In genomic region chr1:161092621-161093028, GRCh38 we compare ENCODE assay signal across 10 cellular contexts. TPM values are rescaled to one million over a fixed set of nuclear protein-coding genes. Genes with fewer than 3 reads are reported as not detected.
DNase-seq lines count a peak whose midpoint lies in the region; ATAC-seq, FAIRE-seq and TF ChIP-seq lines count a peak whose summit lies in the region.
"Had no signal": no experiment of that assay in that cellular context is flagged by ENCODE, and none has a peak within 500 bp of the region (broad histone marks: within the 10 kb centered on the region; RNA-seq: fewer than 3 reads in every experiment).

No MANE protein-coding gene starts in this region.

- peak overlapping the region; percentile 19 to 97 (median 72) for H3K27ac ChIP-seq in esophagus squamous epithelium
- H3K27ac ChIP-seq in suprapubic skin: peak overlapping the region; percentile 52
- H3K27ac ChIP-seq in HepG2 (ENCODE audit: extremely low read length, insufficient read depth, low read length): no peak overlapping the region

- H3K27me3 ChIP-seq in esophagus squamous epithelium (no peaks in the 10 kb centered on the region), suprapubic skin (no peaks in the 10 kb centered on the region), HepG2 (ENCODE audit: control insufficient read depth in 1 of 2, insufficient read depth in 2 of 2, low read length in 2 of 2) (peaks cover 3 to 29% of the 10 kb centered on the region in 2 experiments; a peak in 3 of 5 replicates)

- TF ChIP-seq POLR2A in esophagus squamous epithelium (IDR thresholded peaks at IDR 0.05): no peak
- no peak for TF ChIP-seq POLR2A in suprapubic skin (IDR thresholded peaks at IDR 0.05)
- no peak for TF ChIP-seq POLR2A in HepG2 (IDR thresholded peaks at IDR 0.05; ENCODE audit: insufficient read depth in 1 of 2, low read depth in 2 of 2, low read length in 2 of 2)

- TF ChIP-seq RAD21 in HepG2 (CRISPR knock-in tag; IDR thresholded peaks at IDR 0.05): no peak

- H3K36me3 ChIP-seq in esophagus squamous epithelium: no peaks in the 10 kb centered on the region
- H3K36me3 ChIP-seq in suprapubic skin: no peaks in the 10 kb centered on the region
- H3K36me3 ChIP-seq in HepG2 (replicated peaks in 1 of 2; ENCODE audit: control insufficient read depth in 1 of 2, insufficient read depth in 2 of 2, low read length in 2 of 2): no peaks in the 10 kb centered on the region

- H3K9ac ChIP-seq in HepG2 (ENCODE audit: insufficient read depth, low read depth, low read length): no peak overlapping the region

- TF ChIP-seq CTCF in natural killer cell (IDR thresholded peaks at IDR 0.05) (no peak), esophagus squamous epithelium (IDR thresholded peaks at IDR 0.05) (no peak), suprapubic skin (IDR thresholded peaks at IDR 0.05) (no peak), HepG2 (CRISPR knock-in tag; IDR thresholded peaks at IDR 0.05) (no peak)

- H3K4me3 ChIP-seq in esophagus squamous epithelium (no peak overlapping the region), suprapubic skin (no peak overlapping the region), HepG2 (replicated peaks in 1 of 3; ENCODE audit: insufficient read depth in 1 of 3, low read depth in 2 of 3, low read length in 3 of 3) (no peak overlapping the region)

- 42 to 46% methylated on average over 3 of the region's 3 CpGs for WGBS in esophagus squamous epithelium, 2 donors
- WGBS in suprapubic skin: 56% methylated on average over 3 of the region's 3 CpGs
- 27% methylated on average over 3 of the region's 3 CpGs for WGBS in HepG2 (ENCODE audit: low lambda C conversion rate)

- ATAC-seq in natural killer cell treated with Interleukin-12 subunit alpha and Interleukin-12 subunit beta and Interleukin-15 and Interleukin-18, amount 100 ng/mL, for 72 hours: peak; percentile 82 to 84
- ATAC-seq in natural killer cell: no peak
- ATAC-seq in activated CD8-positive, alpha-beta T cell treated with anti-CD3 and anti-CD28 coated beads, Interleukin-2, amount 10 ng/mL, durations not matched to agents 7 days and 5 days: peak; percentile 33
- no peak for ATAC-seq in HepG2

- H3K4me2 ChIP-seq in HepG2 (ENCODE audit: low read depth, low read length): no peak overlapping the region

- no peaks in the 10 kb centered on the region for H4K20me1 ChIP-seq in HepG2 (ENCODE audit: insufficient read depth, low read length)

- H3K79me2 ChIP-seq in HepG2 (ENCODE audit: insufficient read depth, low read length): no peaks in the 10 kb centered on the region

- intact Hi-C loops in natural killer cell (cut with micrococcal nuclease) (no loop called here), esophagus squamous epithelium (cut with DNase I) (loop anchor here (10.0 kb wide), 1 partner anchor 58 kb away; the partner anchor contains the start of gene TSTD1), HepG2 (cut with micrococcal nuclease; ENCODE audit: unreplicated experiment) (no loop called here)

- H3K27me3 Mint-ChIP-seq in natural killer cell treated with Interleukin-12 subunit alpha and Interleukin-12 subunit beta and Interleukin-15 and Interleukin-18, amount 100 ng/mL, for 72 hours: no peaks in the 10 kb centered on the region
- H3K27me3 Mint-ChIP-seq in natural killer cell (ENCODE audit: low read depth in 2 of 2): peaks cover 0 to 10% of the 10 kb centered on the region in 2 donors
- H3K27me3 Mint-ChIP-seq in activated CD8-positive, alpha-beta T cell treated with anti-CD3 and anti-CD28 coated beads, Interleukin-2, amount 10 ng/mL, durations not matched to agents 7 days and 5 days (ENCODE audit: low read depth): peaks cover 2% of the 10 kb centered on the region

- no TSS peak for BruUV-seq in HepG2 (replicated peaks; lab: Mats Ljungman, UMichigan)

- H3K9me3 ChIP-seq in esophagus squamous epithelium (no peaks in the 10 kb centered on the region), suprapubic skin (no peaks in the 10 kb centered on the region), HepG2 (ENCODE audit: low read length) (no peaks in the 10 kb centered on the region)

- CTCF ChIA-PET in activated CD8-positive, alpha-beta T cell treated with anti-CD3 and anti-CD28 coated beads, Interleukin-2, amount 10 ng/mL, durations not matched to agents 7 days and 5 days (lab: Charles Lee): interaction anchor here (0.9 to 9.8 kb wide), 6 partner anchors 20 to 138 kb away, joined by 3 to 292 read pairs (median 5); partner anchors contain the start of genes ARHGAP30, ITLN2, NIT1 and PFDN2
- CTCF ChIA-PET in HepG2 (lab: Yijun Ruan, JAX; ENCODE audit: low intra/inter-chr PET ratio, low total read pairs): no interaction called here

- in situ Hi-C loops in HepG2 (cut with HindIII; ENCODE audit: extremely low pct_ligation_motif_present, low pct_unique_long_range_greater_than_20kb): loop anchor here (10.0 kb wide), 1 partner anchor 98 kb away; no protein-coding TSS in a partner anchor

- no peak for DNase-seq in natural killer cell treated with Interleukin-12 subunit alpha and Interleukin-12 subunit beta and Interleukin-15 and Interleukin-18, amount 100 ng/mL, for 72 hours (ENCODE audit: low spot score)
- DNase-seq in natural killer cell: no peak
- no peak for DNase-seq in activated CD8-positive, alpha-beta T cell treated with anti-CD3 and anti-CD28 coated beads, Interleukin-2, amount 10 ng/mL, durations not matched to agents 7 days and 5 days
- no peak for DNase-seq in esophagus squamous epithelium (lab: John Stamatoyannopoulos, UW)
- DNase-seq in suprapubic skin (ENCODE audit: low spot score in 2 of 2): no peak
- no peak for DNase-seq in NOMO-1 (lab: John Stamatoyannopoulos, UW; ENCODE audit: unreplicated experiment in 2 of 2)
- DNase-seq in HepG2 (ENCODE audit: low spot score): no peak
- DNase-seq in NCI-H2029 treated with DMSO at 0.1 percent for 48 hours (lab: John Stamatoyannopoulos, UW): no peak
- DNase-seq: AML-193, NCI-H69 had no signal

- TF ChIP-seq EP300 in suprapubic skin (IDR thresholded peaks at IDR 0.05): no peak
- TF ChIP-seq EP300 in HepG2 (IDR thresholded peaks at IDR 0.05; ENCODE audit: low read depth in 2 of 2, low read length in 2 of 2): no peak
- TF ChIP-seq EP300 in HepG2 (CRISPR knock-in tag; IDR thresholded peaks at IDR 0.05; ENCODE audit: borderline replicate concordance): no peak

- H3K4me1 ChIP-seq in esophagus squamous epithelium (peaks cover 22 to 81% (median 30%) of the 10 kb centered on the region in 3 donors), suprapubic skin (peaks cover 49% of the 10 kb centered on the region), HepG2 (ENCODE audit: insufficient read depth, low read length) (0 out of 2 replicates have a peak, but pooled peaks cover 12% of the 10 kb centered on the region)

- H3K27ac Mint-ChIP-seq in natural killer cell treated with Interleukin-12 subunit alpha and Interleukin-12 subunit beta and Interleukin-15 and Interleukin-18, amount 100 ng/mL, for 72 hours: peak overlapping the region in 1 of 2 donors; percentile 43
- no peak overlapping the region for H3K27ac Mint-ChIP-seq in natural killer cell
- H3K27ac Mint-ChIP-seq in activated CD8-positive, alpha-beta T cell treated with anti-CD3 and anti-CD28 coated beads, Interleukin-2, amount 10 ng/mL, durations not matched to agents 7 days and 5 days: peak overlapping the region; percentile 27

- H3K9me3 Mint-ChIP-seq in natural killer cell treated with Interleukin-12 subunit alpha and Interleukin-12 subunit beta and Interleukin-15 and Interleukin-18, amount 100 ng/mL, for 72 hours: no peaks in the 10 kb centered on the region
- H3K9me3 Mint-ChIP-seq in natural killer cell: peaks cover 1 to 2% of the 10 kb centered on the region in 2 donors
- no peaks in the 10 kb centered on the region for H3K9me3 Mint-ChIP-seq in activated CD8-positive, alpha-beta T cell treated with anti-CD3 and anti-CD28 coated beads, Interleukin-2, amount 10 ng/mL, durations not matched to agents 7 days and 5 days (ENCODE audit: insufficient read depth)

- H3K36me3 Mint-ChIP-seq in natural killer cell treated with Interleukin-12 subunit alpha and Interleukin-12 subunit beta and Interleukin-15 and Interleukin-18, amount 100 ng/mL, for 72 hours: no peaks in the 10 kb centered on the region
- H3K36me3 Mint-ChIP-seq in natural killer cell: peaks cover 3% of the 10 kb centered on the region
- H3K36me3 Mint-ChIP-seq in activated CD8-positive, alpha-beta T cell treated with anti-CD3 and anti-CD28 coated beads, Interleukin-2, amount 10 ng/mL, durations not matched to agents 7 days and 5 days (ENCODE audit: low read depth): peaks cover 2% of the 10 kb centered on the region

- POLR2A ChIA-PET in activated CD8-positive, alpha-beta T cell treated with anti-CD3 and anti-CD28 coated beads, Interleukin-2, amount 10 ng/mL, durations not matched to agents 7 days and 5 days (lab: Charles Lee): interaction anchor here (1.3 to 3.0 kb wide), 3 partner anchors 22 to 47 kb away, joined by 4 to 12 read pairs (median 12); partner anchors contain the start of genes ARHGAP30 and USF1
- POLR2A ChIA-PET in HepG2 (lab: Yijun Ruan, JAX): no interaction called here

- H3K4me3 Mint-ChIP-seq in natural killer cell treated with Interleukin-12 subunit alpha and Interleukin-12 subunit beta and Interleukin-15 and Interleukin-18, amount 100 ng/mL, for 72 hours: no peak overlapping the region
- no peak overlapping the region for H3K4me3 Mint-ChIP-seq in natural killer cell
- H3K4me3 Mint-ChIP-seq in activated CD8-positive, alpha-beta T cell treated with anti-CD3 and anti-CD28 coated beads, Interleukin-2, amount 10 ng/mL, durations not matched to agents 7 days and 5 days: no peak overlapping the region

- FAIRE-seq in HepG2 (lab: Jason Lieb, UNC): no peak

- H2AFZ ChIP-seq in HepG2 (ENCODE audit: low read length): no peak overlapping the region

- H3K4me1 Mint-ChIP-seq in natural killer cell treated with Interleukin-12 subunit alpha and Interleukin-12 subunit beta and Interleukin-15 and Interleukin-18, amount 100 ng/mL, for 72 hours (ENCODE audit: low read depth in 2 of 2): peaks cover 15 to 27% of the 10 kb centered on the region in 2 donors
- H3K4me1 Mint-ChIP-seq in natural killer cell: peaks cover 8% of the 10 kb centered on the region in 2 donors
- peaks cover 46% of the 10 kb centered on the region for H3K4me1 Mint-ChIP-seq in activated CD8-positive, alpha-beta T cell treated with anti-CD3 and anti-CD28 coated beads, Interleukin-2, amount 10 ng/mL, durations not matched to agents 7 days and 5 days (ENCODE audit: low read depth)

RNA-seq across cellular contexts. Expression of gene NECTIN4, which starts 3.3 kb away (rescaled TPM):
- not detected for total RNA-seq in natural killer cell treated with Interleukin-12 subunit alpha and Interleukin-12 subunit beta and Interleukin-15 and Interleukin-18, amount 100 ng/mL, for 72 hours
- total RNA-seq in natural killer cell (under 1 TPM in 2 of 3 donors, not detected in 1; 0.07 to 0.09 TPM), esophagus squamous epithelium (100 to 1,000 TPM in 2 of 4 donors, 10 to 100 TPM in 2; 52.7 to 161 (median 96.2) TPM), suprapubic skin (100 to 1,000 TPM; 126 to 188 (median 164) TPM), HepG2 (2016; rRNA removed; fragmentation: Illumina TruSeq; extraction: Trizol) (12.3 and 12.4 TPM in 2 replicates)
- not detected for total RNA-seq in activated CD8-positive, alpha-beta T cell treated with anti-CD3 and anti-CD28 coated beads, Interleukin-2, amount 10 ng/mL, durations not matched to agents 7 days and 5 days
- 5.2 and 6.1 TPM in 2 replicates for total RNA-seq in HepG2 (2016; cell fraction: cytosol; rRNA removed; fragmentation: Illumina TruSeq; extraction: Trizol; ENCODE audit: low read depth)
- total RNA-seq in HepG2 (2016; cell fraction: insoluble cytoplasmic fraction; rRNA removed; fragmentation: Illumina TruSeq; extraction: Trizol): 11.2 and 11.6 TPM in 2 replicates
- total RNA-seq in HepG2 (2016; cell fraction: membrane; rRNA removed; fragmentation: Illumina TruSeq; extraction: Trizol): 16.6 and 17.2 TPM in 2 replicates
- 7.8 and 11.8 TPM in 2 replicates for total RNA-seq in HepG2 (2016; cell fraction: nucleus; rRNA removed; fragmentation: Illumina TruSeq; extraction: Trizol)
- 5.9 and 9.2 TPM in 2 replicates for polyA plus RNA-seq in HepG2 (2011; rRNA removed)
- 7.8 and 14.6 TPM in 2 replicates for polyA plus RNA-seq in HepG2 (2011; cell fraction: cytosol; rRNA removed)
- 5.3 and 7.3 TPM in 2 replicates for polyA plus RNA-seq in HepG2 (2011; cell fraction: nucleus; rRNA removed)
- polyA plus RNA-seq in HepG2 (2012): 4.5 and 7.4 TPM in 2 replicates
- polyA plus RNA-seq in HepG2 (2016; cell fraction: cytosol; fragmentation: Illumina TruSeq; extraction: Trizol; ENCODE audit: low read depth): 3.2 and 3.6 TPM in 2 replicates
- 8.1 and 8.9 TPM in 2 replicates for polyA plus RNA-seq in HepG2 (2016; cell fraction: insoluble cytoplasmic fraction; fragmentation: Illumina TruSeq; extraction: Trizol; ENCODE audit: low read depth)
- polyA plus RNA-seq in HepG2 (2016; cell fraction: membrane; fragmentation: Illumina TruSeq; extraction: Trizol; ENCODE audit: low read depth): 8.1 and 9.9 TPM in 2 replicates
- polyA plus RNA-seq in HepG2 (2016; cell fraction: nucleus; fragmentation: Illumina TruSeq; extraction: Trizol; ENCODE audit: insufficient read depth, low read depth): 10.0 and 12.0 TPM in 2 replicates
- 0.30 and 21.8 TPM in 2 replicates for polyA minus RNA-seq in HepG2 (2011; rRNA and poly(A)+ RNA removed; ENCODE audit: low replicate concordance)
- polyA minus RNA-seq in HepG2 (2011; cell fraction: cytosol; rRNA and poly(A)+ RNA removed): 1.8 and 6.0 TPM in 2 replicates
- polyA minus RNA-seq in HepG2 (2011; cell fraction: nucleus; rRNA and poly(A)+ RNA removed): 5.8 and 10.3 TPM in 2 replicates

RNA-seq across cellular contexts. Expression of gene KLHDC9, which starts 5.5 kb away (rescaled TPM):
- under 1 TPM in 1 of 2 donors, not detected in 1; 0.64 TPM for total RNA-seq in natural killer cell treated with Interleukin-12 subunit alpha and Interleukin-12 subunit beta and Interleukin-15 and Interleukin-18, amount 100 ng/mL, for 72 hours
- under 1 TPM in 2 of 3 donors, not detected in 1; 0.49 to 0.50 TPM for total RNA-seq in natural killer cell
- under 1 TPM; 0.61 to 0.91 TPM for total RNA-seq in activated CD8-positive, alpha-beta T cell treated with anti-CD3 and anti-CD28 coated beads, Interleukin-2, amount 10 ng/mL, durations not matched to agents 7 days and 5 days
- 1 to 10 TPM in 3 of 4 donors, under 1 TPM in 1; 0.31 to 2.7 (median 1.7) TPM for total RNA-seq in esophagus squamous epithelium
- 1 to 10 TPM in 3 of 4 donors, not detected in 1; 1.3 to 4.0 (median 1.4) TPM for total RNA-seq in suprapubic skin
- 2.9 and 4.0 TPM in 2 replicates for total RNA-seq in HepG2 (2016; rRNA removed; fragmentation: Illumina TruSeq; extraction: Trizol)
- 3.2 and 6.6 TPM in 2 replicates for total RNA-seq in HepG2 (2016; cell fraction: cytosol; rRNA removed; fragmentation: Illumina TruSeq; extraction: Trizol; ENCODE audit: low read depth)
- 3.0 and 3.4 TPM in 2 replicates for total RNA-seq in HepG2 (2016; cell fraction: insoluble cytoplasmic fraction; rRNA removed; fragmentation: Illumina TruSeq; extraction: Trizol)
- 4.4 and 4.5 TPM in 2 replicates for total RNA-seq in HepG2 (2016; cell fraction: membrane; rRNA removed; fragmentation: Illumina TruSeq; extraction: Trizol)
- 1.6 and 2.4 TPM in 2 replicates for total RNA-seq in HepG2 (2016; cell fraction: nucleus; rRNA removed; fragmentation: Illumina TruSeq; extraction: Trizol)
- polyA plus RNA-seq in HepG2 (2011; rRNA removed): 2.6 and 2.9 TPM in 2 replicates
- polyA plus RNA-seq in HepG2 (2011; cell fraction: cytosol; rRNA removed): 2.1 and 2.2 TPM in 2 replicates
- 3.6 and 5.0 TPM in 2 replicates for polyA plus RNA-seq in HepG2 (2011; cell fraction: nucleus; rRNA removed)
- 1.2 and 1.6 TPM in 2 replicates for polyA plus RNA-seq in HepG2 (2012)
- polyA plus RNA-seq in HepG2 (2016; cell fraction: cytosol; fragmentation: Illumina TruSeq; extraction: Trizol; ENCODE audit: low read depth): 3.9 and 4.2 TPM in 2 replicates
- polyA plus RNA-seq in HepG2 (2016; cell fraction: insoluble cytoplasmic fraction; fragmentation: Illumina TruSeq; extraction: Trizol; ENCODE audit: low read depth): 2.9 and 3.2 TPM in 2 replicates
- 3.3 and 4.6 TPM in 2 replicates for polyA plus RNA-seq in HepG2 (2016; cell fraction: membrane; fragmentation: Illumina TruSeq; extraction: Trizol; ENCODE audit: low read depth)
- polyA plus RNA-seq in HepG2 (2016; cell fraction: nucleus; fragmentation: Illumina TruSeq; extraction: Trizol; ENCODE audit: insufficient read depth, low read depth): 2.6 and 3.4 TPM in 2 replicates
- 0.22 and 1.7 TPM in 2 replicates for polyA minus RNA-seq in HepG2 (2011; rRNA and poly(A)+ RNA removed; ENCODE audit: low replicate concordance)
- polyA minus RNA-seq in HepG2 (2011; cell fraction: cytosol; rRNA and poly(A)+ RNA removed): 0.88 TPM in 1 of 2 replicates, not detected in the other
- polyA minus RNA-seq in HepG2 (2011; cell fraction: nucleus; rRNA and poly(A)+ RNA removed): not detected in 2 replicates

RNA-seq across cellular contexts. Expression of gene ARHGAP30, which starts 22.9 kb away (rescaled TPM):
- total RNA-seq in natural killer cell treated with Interleukin-12 subunit alpha and Interleukin-12 subunit beta and Interleukin-15 and Interleukin-18, amount 100 ng/mL, for 72 hours: 100 to 1,000 TPM; 217 to 250 TPM
- total RNA-seq in natural killer cell (100 to 1,000 TPM; 246 to 310 (median 272) TPM), esophagus squamous epithelium (10 to 100 TPM in 2 of 4 donors, 1 to 10 TPM in 2; 2.9 to 13.5 (median 7.4) TPM), suprapubic skin (10 to 100 TPM; 12.3 to 46.2 (median 14.5) TPM), HepG2 (2016; rRNA removed; fragmentation: Illumina TruSeq; extraction: Trizol) (0.20 TPM in 1 of 2 replicates, not detected in the other)
- 100 to 1,000 TPM; 277 to 281 TPM for total RNA-seq in activated CD8-positive, alpha-beta T cell treated with anti-CD3 and anti-CD28 coated beads, Interleukin-2, amount 10 ng/mL, durations not matched to agents 7 days and 5 days
- total RNA-seq in HepG2 (2016; cell fraction: cytosol; rRNA removed; fragmentation: Illumina TruSeq; extraction: Trizol; ENCODE audit: low read depth): not detected in 2 replicates
- total RNA-seq in HepG2 (2016; cell fraction: insoluble cytoplasmic fraction; rRNA removed; fragmentation: Illumina TruSeq; extraction: Trizol): 0.07 and 0.37 TPM in 2 replicates
- not detected in 2 replicates for total RNA-seq in HepG2 (2016; cell fraction: membrane; rRNA removed; fragmentation: Illumina TruSeq; extraction: Trizol)
- 0.16 and 0.34 TPM in 2 replicates for total RNA-seq in HepG2 (2016; cell fraction: nucleus; rRNA removed; fragmentation: Illumina TruSeq; extraction: Trizol)
- 0.13 and 0.17 TPM in 2 replicates for polyA plus RNA-seq in HepG2 (2011; rRNA removed)
- 0.04 and 0.05 TPM in 2 replicates for polyA plus RNA-seq in HepG2 (2011; cell fraction: cytosol; rRNA removed)
- polyA plus RNA-seq in HepG2 (2011; cell fraction: nucleus; rRNA removed): 0.61 and 0.68 TPM in 2 replicates
- polyA plus RNA-seq in HepG2 (2012): 0.16 and 0.21 TPM in 2 replicates
- polyA plus RNA-seq in HepG2 (2016; cell fraction: cytosol; fragmentation: Illumina TruSeq; extraction: Trizol; ENCODE audit: low read depth): 0.03 TPM in 1 of 2 replicates, not detected in the other
- polyA plus RNA-seq in HepG2 (2016; cell fraction: insoluble cytoplasmic fraction; fragmentation: Illumina TruSeq; extraction: Trizol; ENCODE audit: low read depth): 0.07 and 0.09 TPM in 2 replicates
- polyA plus RNA-seq in HepG2 (2016; cell fraction: membrane; fragmentation: Illumina TruSeq; extraction: Trizol; ENCODE audit: low read depth): 0.03 and 0.05 TPM in 2 replicates
- 0.46 and 0.75 TPM in 2 replicates for polyA plus RNA-seq in HepG2 (2016; cell fraction: nucleus; fragmentation: Illumina TruSeq; extraction: Trizol; ENCODE audit: insufficient read depth, low read depth)
- polyA minus RNA-seq in HepG2 (2011; rRNA and poly(A)+ RNA removed; ENCODE audit: low replicate concordance): 0.02 and 0.09 TPM in 2 replicates
- not detected in 2 replicates for polyA minus RNA-seq in HepG2 (2011; cell fraction: cytosol; rRNA and poly(A)+ RNA removed)
- polyA minus RNA-seq in HepG2 (2011; cell fraction: nucleus; rRNA and poly(A)+ RNA removed): 0.13 and 1.2 TPM in 2 replicates

RNA-seq across cellular contexts. Expression of gene PFDN2, which starts 25.2 kb away (rescaled TPM):
- 100 to 1,000 TPM in 1 of 2 donors, 10 to 100 TPM in 1; 92.6 to 122 TPM for total RNA-seq in natural killer cell treated with Interleukin-12 subunit alpha and Interleukin-12 subunit beta and Interleukin-15 and Interleukin-18, amount 100 ng/mL, for 72 hours
- total RNA-seq in natural killer cell (10 to 100 TPM; 31.6 to 40.0 (median 35.0) TPM), esophagus squamous epithelium (10 to 100 TPM; 27.0 to 59.2 (median 45.3) TPM), suprapubic skin (10 to 100 TPM; 21.3 to 33.9 (median 27.1) TPM), HepG2 (2016; rRNA removed; fragmentation: Illumina TruSeq; extraction: Trizol) (63.6 and 90.3 TPM in 2 replicates)
- total RNA-seq in activated CD8-positive, alpha-beta T cell treated with anti-CD3 and anti-CD28 coated beads, Interleukin-2, amount 10 ng/mL, durations not matched to agents 7 days and 5 days: 10 to 100 TPM; 66.3 to 68.0 TPM
- total RNA-seq in HepG2 (2016; cell fraction: cytosol; rRNA removed; fragmentation: Illumina TruSeq; extraction: Trizol; ENCODE audit: low read depth): 42.8 and 47.2 TPM in 2 replicates
- total RNA-seq in HepG2 (2016; cell fraction: insoluble cytoplasmic fraction; rRNA removed; fragmentation: Illumina TruSeq; extraction: Trizol): 69.1 and 94.1 TPM in 2 replicates
- total RNA-seq in HepG2 (2016; cell fraction: membrane; rRNA removed; fragmentation: Illumina TruSeq; extraction: Trizol): 38.8 and 43.9 TPM in 2 replicates
- 22.5 and 26.3 TPM in 2 replicates for total RNA-seq in HepG2 (2016; cell fraction: nucleus; rRNA removed; fragmentation: Illumina TruSeq; extraction: Trizol)
- 51.0 and 62.6 TPM in 2 replicates for polyA plus RNA-seq in HepG2 (2011; rRNA removed)
- polyA plus RNA-seq in HepG2 (2011; cell fraction: cytosol; rRNA removed): 106 and 118 TPM in 2 replicates
- polyA plus RNA-seq in HepG2 (2011; cell fraction: nucleus; rRNA removed): 15.6 and 18.7 TPM in 2 replicates
- 89.3 and 89.5 TPM in 2 replicates for polyA plus RNA-seq in HepG2 (2012)
- polyA plus RNA-seq in HepG2 (2016; cell fraction: cytosol; fragmentation: Illumina TruSeq; extraction: Trizol; ENCODE audit: low read depth): 34.9 and 42.4 TPM in 2 replicates
- polyA plus RNA-seq in HepG2 (2016; cell fraction: insoluble cytoplasmic fraction; fragmentation: Illumina TruSeq; extraction: Trizol; ENCODE audit: low read depth): 172 and 184 TPM in 2 replicates
- 42.5 and 42.9 TPM in 2 replicates for polyA plus RNA-seq in HepG2 (2016; cell fraction: membrane; fragmentation: Illumina TruSeq; extraction: Trizol; ENCODE audit: low read depth)
- 86.6 and 87.7 TPM in 2 replicates for polyA plus RNA-seq in HepG2 (2016; cell fraction: nucleus; fragmentation: Illumina TruSeq; extraction: Trizol; ENCODE audit: insufficient read depth, low read depth)
- polyA minus RNA-seq in HepG2 (2011; rRNA and poly(A)+ RNA removed; ENCODE audit: low replicate concordance): 5.2 and 9.4 TPM in 2 replicates
- polyA minus RNA-seq in HepG2 (2011; cell fraction: cytosol; rRNA and poly(A)+ RNA removed): 13.5 and 14.1 TPM in 2 replicates
- 6.7 and 7.2 TPM in 2 replicates for polyA minus RNA-seq in HepG2 (2011; cell fraction: nucleus; rRNA and poly(A)+ RNA removed)

RNA-seq across cellular contexts. Expression of gene NIT1, which starts 25.3 kb away (rescaled TPM):
- 10 to 100 TPM; 29.3 to 37.2 TPM for total RNA-seq in natural killer cell treated with Interleukin-12 subunit alpha and Interleukin-12 subunit beta and Interleukin-15 and Interleukin-18, amount 100 ng/mL, for 72 hours
- total RNA-seq in natural killer cell (10 to 100 TPM; 26.5 to 31.7 (median 31.6) TPM), esophagus squamous epithelium (10 to 100 TPM; 16.9 to 28.6 (median 22.1) TPM), suprapubic skin (10 to 100 TPM; 28.3 to 58.2 (median 39.6) TPM), HepG2 (2016; rRNA removed; fragmentation: Illumina TruSeq; extraction: Trizol) (30.0 and 31.0 TPM in 2 replicates)
- 10 to 100 TPM; 34.1 to 35.2 TPM for total RNA-seq in activated CD8-positive, alpha-beta T cell treated with anti-CD3 and anti-CD28 coated beads, Interleukin-2, amount 10 ng/mL, durations not matched to agents 7 days and 5 days
- 7.1 and 7.8 TPM in 2 replicates for total RNA-seq in HepG2 (2016; cell fraction: cytosol; rRNA removed; fragmentation: Illumina TruSeq; extraction: Trizol; ENCODE audit: low read depth)
- total RNA-seq in HepG2 (2016; cell fraction: insoluble cytoplasmic fraction; rRNA removed; fragmentation: Illumina TruSeq; extraction: Trizol): 27.7 and 32.6 TPM in 2 replicates
- 12.3 and 13.2 TPM in 2 replicates for total RNA-seq in HepG2 (2016; cell fraction: membrane; rRNA removed; fragmentation: Illumina TruSeq; extraction: Trizol)
- 29.0 and 31.9 TPM in 2 replicates for total RNA-seq in HepG2 (2016; cell fraction: nucleus; rRNA removed; fragmentation: Illumina TruSeq; extraction: Trizol)
- polyA plus RNA-seq in HepG2 (2011; rRNA removed): 22.7 and 29.2 TPM in 2 replicates
- polyA plus RNA-seq in HepG2 (2011; cell fraction: cytosol; rRNA removed): 20.1 and 24.6 TPM in 2 replicates
- polyA plus RNA-seq in HepG2 (2011; cell fraction: nucleus; rRNA removed): 86.9 and 94.3 TPM in 2 replicates
- 28.0 and 30.9 TPM in 2 replicates for polyA plus RNA-seq in HepG2 (2012)
- polyA plus RNA-seq in HepG2 (2016; cell fraction: cytosol; fragmentation: Illumina TruSeq; extraction: Trizol; ENCODE audit: low read depth): 7.2 and 7.6 TPM in 2 replicates
- polyA plus RNA-seq in HepG2 (2016; cell fraction: insoluble cytoplasmic fraction; fragmentation: Illumina TruSeq; extraction: Trizol; ENCODE audit: low read depth): 35.3 and 36.4 TPM in 2 replicates
- polyA plus RNA-seq in HepG2 (2016; cell fraction: membrane; fragmentation: Illumina TruSeq; extraction: Trizol; ENCODE audit: low read depth): 8.8 and 9.8 TPM in 2 replicates
- polyA plus RNA-seq in HepG2 (2016; cell fraction: nucleus; fragmentation: Illumina TruSeq; extraction: Trizol; ENCODE audit: insufficient read depth, low read depth): 46.7 and 52.4 TPM in 2 replicates
- 42.0 and 54.5 TPM in 2 replicates for polyA minus RNA-seq in HepG2 (2011; rRNA and poly(A)+ RNA removed; ENCODE audit: low replicate concordance)
- 9.2 and 9.4 TPM in 2 replicates for polyA minus RNA-seq in HepG2 (2011; cell fraction: cytosol; rRNA and poly(A)+ RNA removed)
- 23.0 and 26.6 TPM in 2 replicates for polyA minus RNA-seq in HepG2 (2011; cell fraction: nucleus; rRNA and poly(A)+ RNA removed)

Comparison
In these comparisons a context has a peak if more than half of its experiments do, and no peak if none do; other contexts are left out.
1. ATAC-seq: peak in natural killer cell treated with Interleukin-12 subunit alpha and Interleukin-12 subunit beta and Interleukin-15 and Interleukin-18, amount 100 ng/mL, for 72 hours (2 of 2) and activated CD8-positive, alpha-beta T cell treated with anti-CD3 and anti-CD28 coated beads, Interleukin-2, amount 10 ng/mL, durations not matched to agents 7 days and 5 days (single experiment); none in natural killer cell (0 of 3) and HepG2 (single experiment).
2. RNA of gene NECTIN4, which starts 3.3 kb away (total RNA-seq): 126 to 188 TPM in suprapubic skin, 52.7 to 161 TPM in esophagus squamous epithelium and 5.2 to 17.2 TPM in HepG2; not detected in natural killer cell treated with Interleukin-12 subunit alpha and Interleukin-12 subunit beta and Interleukin-15 and Interleukin-18, amount 100 ng/mL, for 72 hours, 0.07 to 0.09 TPM in natural killer cell and not detected in activated CD8-positive, alpha-beta T cell treated with anti-CD3 and anti-CD28 coated beads, Interleukin-2, amount 10 ng/mL, durations not matched to agents 7 days and 5 days; every median in the first group is over 4 times any median in the second.
3. RNA of gene ARHGAP30, which starts 22.9 kb away (total RNA-seq): 277 to 281 TPM in activated CD8-positive, alpha-beta T cell treated with anti-CD3 and anti-CD28 coated beads, Interleukin-2, amount 10 ng/mL, durations not matched to agents 7 days and 5 days, 246 to 310 TPM in natural killer cell and 217 to 250 TPM in natural killer cell treated with Interleukin-12 subunit alpha and Interleukin-12 subunit beta and Interleukin-15 and Interleukin-18, amount 100 ng/mL, for 72 hours; 12.3 to 46.2 TPM in suprapubic skin, 2.9 to 13.5 TPM in esophagus squamous epithelium and 0.07 to 0.37 TPM in HepG2; every median in the first group is over 4 times any median in the second.